8 cellular contexts compared by ENCODE assay signal in genomic region chr3:5122741-5123706, GRCh38. TPM values are rescaled to one million over a fixed set of nuclear protein-coding genes. Genes with fewer than 3 reads are reported as not detected.
A peak's percentile ranks its signal among the peaks of the same experiment; 100 is the strongest.
DNase-seq lines count a peak whose midpoint lies in the region; ATAC-seq and TF ChIP-seq lines count a peak whose summit lies in the region.

No MANE protein-coding gene starts in this region.

- H3K23ac ChIP-seq in mesenchymal stem cell (ENCODE audit: low read length in 2 of 2), result peak overlapping the region in 1 of 2 experiments; percentile 96

- no peaks in the 10 kb centered on the region for H3K79me1 ChIP-seq in mesenchymal stem cell (replicated peaks; ENCODE audit: low read length, poor library complexity, severe bottlenecking)

- H3K4me1 ChIP-seq in DOHH2 (ENCODE audit: control insufficient read depth, low read length), result peaks cover 34% of the 10 kb centered on the region
- H3K4me1 ChIP-seq in Karpas-422 (ENCODE audit: low read length), result peaks cover 27% of the 10 kb centered on the region
- H3K4me1 ChIP-seq in mesenchymal stem cell (ENCODE audit: control insufficient read depth, insufficient read depth, low read depth, low read length), result peaks cover 6% of the 10 kb centered on the region

- no peaks in the 10 kb centered on the region for H3K27me3 Mint-ChIP-seq in activated CD4-positive, alpha-beta memory T cell treated with anti-CD3 and anti-CD28 coated beads, Interleukin-2, amount 10 ng/mL, durations not matched to agents 7 days and 5 days
- peaks cover 4% of the 10 kb centered on the region for H3K27me3 Mint-ChIP-seq in endothelial cell (ENCODE audit: unreplicated experiment)

- H3K4me1 Mint-ChIP-seq in activated CD4-positive, alpha-beta memory T cell treated with anti-CD3 and anti-CD28 coated beads, Interleukin-2, amount 10 ng/mL, durations not matched to agents 7 days and 5 days, result peaks cover 34% of the 10 kb centered on the region
- peaks cover 10% of the 10 kb centered on the region for H3K4me1 Mint-ChIP-seq in endothelial cell (ENCODE audit: unreplicated experiment)

- H3K36me3 ChIP-seq in DOHH2 (ENCODE audit: control insufficient read depth, low read length) (peaks cover 13% of the 10 kb centered on the region), Karpas-422 (ENCODE audit: insufficient read depth, low read length) (no peaks in the 10 kb centered on the region), mesenchymal stem cell (ENCODE audit: control insufficient read depth in 1 of 2, insufficient read depth in 2 of 2, low read depth in 1 of 2, low read length in 2 of 2) (peaks cover 0 to 6% of the 10 kb centered on the region in 2 experiments)

- H2BK5ac ChIP-seq in mesenchymal stem cell (ENCODE audit: low read depth, low read length, poor library complexity, severe bottlenecking), result no peak overlapping the region

- no peak overlapping the region; the same call in 1 of the 2 replicates for H2AFZ ChIP-seq in Karpas-422 (ENCODE audit: low read length)
- peak overlapping the region; percentile 76 for H2AFZ ChIP-seq in mesenchymal stem cell (ENCODE audit: low read depth, low read length)

- no peak overlapping the region for H2AK5ac ChIP-seq in mesenchymal stem cell (ENCODE audit: low read length, severe bottlenecking)

- peaks cover 19% of the 10 kb centered on the region for H3K36me3 Mint-ChIP-seq in activated CD4-positive, alpha-beta memory T cell treated with anti-CD3 and anti-CD28 coated beads, Interleukin-2, amount 10 ng/mL, durations not matched to agents 7 days and 5 days (ENCODE audit: low read depth)
- no peaks in the 10 kb centered on the region for H3K36me3 Mint-ChIP-seq in endothelial cell (ENCODE audit: low read depth, unreplicated experiment)

- no peaks in the 10 kb centered on the region for H3K9me3 Mint-ChIP-seq in activated CD4-positive, alpha-beta memory T cell treated with anti-CD3 and anti-CD28 coated beads, Interleukin-2, amount 10 ng/mL, durations not matched to agents 7 days and 5 days
- H3K9me3 Mint-ChIP-seq in endothelial cell (ENCODE audit: unreplicated experiment), result no peaks in the 10 kb centered on the region

- H3K27ac Mint-ChIP-seq in activated CD4-positive, alpha-beta memory T cell treated with anti-CD3 and anti-CD28 coated beads, Interleukin-2, amount 10 ng/mL, durations not matched to agents 7 days and 5 days, result peak overlapping the region; percentile 83
- peak overlapping the region; percentile 81 for H3K27ac Mint-ChIP-seq in endothelial cell (ENCODE audit: unreplicated experiment)

- H2BK15ac ChIP-seq in mesenchymal stem cell (ENCODE audit: low read depth, poor library complexity, severe bottlenecking), result peak overlapping the region; percentile 82

- peak overlapping the region; percentile 35 for H3K27ac ChIP-seq in DOHH2 (ENCODE audit: low read depth, low read length)
- peak overlapping the region; percentile 18; the same call in 1 of the 2 replicates for H3K27ac ChIP-seq in Karpas-422 (ENCODE audit: low read length)
- peak overlapping the region; percentile 14 for H3K27ac ChIP-seq in mesenchymal stem cell (ENCODE audit: low read length, poor library complexity, severe bottlenecking)

- TF ChIP-seq CTCF in DOHH2 (IDR thresholded peaks at IDR 0.05; ENCODE audit: low read depth, low read length, poor library complexity, severe bottlenecking), result no peak
- TF ChIP-seq CTCF in endothelial cell (IDR thresholded peaks at IDR 0.05; ENCODE audit: unreplicated experiment), result no peak

- no peaks in the 10 kb centered on the region; the same call in 1 of the 2 replicates for H3F3A ChIP-seq in DOHH2 (ENCODE audit: control insufficient read depth, insufficient read depth)

- H2BK12ac ChIP-seq in mesenchymal stem cell (ENCODE audit: low read length in 2 of 2), result peak overlapping the region in 1 of 2 experiments; percentile 29

- H3K4me2 ChIP-seq in DOHH2 (ENCODE audit: low read length), result peak overlapping the region; percentile 91
- H3K4me2 ChIP-seq in Karpas-422 (ENCODE audit: low read depth, low read length, poor library complexity, severe bottlenecking), result peak overlapping the region; percentile 83
- peak overlapping the region; percentile 73 for H3K4me2 ChIP-seq in mesenchymal stem cell (ENCODE audit: low read length, poor library complexity, severe bottlenecking)

- H3K14ac ChIP-seq in mesenchymal stem cell (ENCODE audit: low read length in 2 of 2), result peak overlapping the region in 1 of 2 experiments; percentile 87

- peak; percentile 26 for ATAC-seq in GM21529 (IDR thresholded peaks at IDR 0.05; ENCODE audit: unreplicated experiment)

- DNase-seq in Karpas-422 (peak; percentile 60), endothelial cell (ENCODE audit: low spot score) (no peak), mesenchymal stem cell (peak; percentile 86), superior temporal gyrus (ENCODE audit: extremely low spot score) (peak; percentile 48)
- peak; percentile 35 for DNase-seq in activated CD4-positive, alpha-beta memory T cell treated with anti-CD3 and anti-CD28 coated beads, Interleukin-2, amount 10 ng/mL, durations not matched to agents 7 days and 5 days
- DNase-seq in activated CD4-positive, CD25-positive, alpha-beta regulatory T cell (lab: John Stamatoyannopoulos, UW), result no peak

- peaks cover 12% of the 10 kb centered on the region; the same call in 1 of the 2 replicates for H4K20me1 ChIP-seq in DOHH2 (ENCODE audit: control insufficient read depth, insufficient read depth, low read depth, low read length)
- H4K20me1 ChIP-seq in Karpas-422 (ENCODE audit: insufficient read depth, low read depth, low read length), result peaks cover 22% of the 10 kb centered on the region

- H4K91ac ChIP-seq in mesenchymal stem cell (ENCODE audit: low read length), result no peak overlapping the region

- H3K9me3 ChIP-seq in DOHH2 (ENCODE audit: control insufficient read depth, insufficient read depth, low read length), result no peaks in the 10 kb centered on the region
- no peaks in the 10 kb centered on the region for H3K9me3 ChIP-seq in Karpas-422 (ENCODE audit: low read length)
- no peaks in the 10 kb centered on the region for H3K9me3 ChIP-seq in mesenchymal stem cell (ENCODE audit: control insufficient read depth, low read length)

- WGBS in mesenchymal stem cell, result 17% methylated on average over 28 of the region's 31 CpGs

- H3K4me3 Mint-ChIP-seq in activated CD4-positive, alpha-beta memory T cell treated with anti-CD3 and anti-CD28 coated beads, Interleukin-2, amount 10 ng/mL, durations not matched to agents 7 days and 5 days, result peak overlapping the region; percentile 77
- H3K4me3 Mint-ChIP-seq in endothelial cell (ENCODE audit: unreplicated experiment), result peak overlapping the region; percentile 98

- CTCF ChIA-PET in activated CD4-positive, alpha-beta memory T cell treated with anti-CD3 and anti-CD28 coated beads, Interleukin-2, amount 10 ng/mL, durations not matched to agents 7 days and 5 days (lab: Charles Lee), result interaction anchor here (0.8 to 3.0 kb wide), 15 partner anchors 11 to 630 kb away, joined by 3 to 33 read pairs (median 4); partner anchors contain the start of genes EDEM1 and ITPR1

- H3K4me3 ChIP-seq in DOHH2 (ENCODE audit: low read length) (peak overlapping the region; percentile 91), Karpas-422 (ENCODE audit: low read length) (peak overlapping the region; percentile 100), mesenchymal stem cell (ENCODE audit: insufficient read depth in 1 of 2, low read depth in 1 of 2, low read length in 2 of 2) (peak overlapping the region; percentile 93 to 98)

- H3K27me3 ChIP-seq in DOHH2 (ENCODE audit: control insufficient read depth, low read length), result no peaks in the 10 kb centered on the region
- H3K27me3 ChIP-seq in Karpas-422 (ENCODE audit: low read length), result no peaks in the 10 kb centered on the region
- H3K27me3 ChIP-seq in mesenchymal stem cell (ENCODE audit: control insufficient read depth in 1 of 2, insufficient read depth in 1 of 2, low read length in 2 of 2), result no peaks in the 10 kb centered on the region

- peak overlapping the region; percentile 99 for H3K18ac ChIP-seq in mesenchymal stem cell (ENCODE audit: low read depth in 1 of 2, low read length in 2 of 2)

- POLR2A ChIA-PET in activated CD4-positive, alpha-beta memory T cell treated with anti-CD3 and anti-CD28 coated beads, Interleukin-2, amount 10 ng/mL, durations not matched to agents 7 days and 5 days (lab: Charles Lee), result interaction anchor here (0.7 to 5.1 kb wide), 16 partner anchors 10 to 630 kb away, joined by 3 to 56 read pairs (median 4); partner anchors contain the start of genes BHLHE40, EDEM1 and ITPR1

- H4K8ac ChIP-seq in mesenchymal stem cell (ENCODE audit: low read length), result peak overlapping the region; percentile 96

- H3K9ac ChIP-seq in Karpas-422 (ENCODE audit: low read length) (peak overlapping the region; percentile 97), mesenchymal stem cell (ENCODE audit: low read length) (peak overlapping the region; percentile 100)

- peaks cover 63% of the 10 kb centered on the region for H3K79me2 ChIP-seq in DOHH2 (ENCODE audit: control insufficient read depth, low read length)
- peaks cover 58% of the 10 kb centered on the region for H3K79me2 ChIP-seq in Karpas-422 (ENCODE audit: low read length)

- H3K4ac ChIP-seq in mesenchymal stem cell (ENCODE audit: low read depth in 1 of 2, low read length in 2 of 2), result peak overlapping the region; percentile 89 to 96

- H2BK120ac ChIP-seq in mesenchymal stem cell (ENCODE audit: low read depth, low read length), result peak overlapping the region; percentile 73

- H3K9me2 ChIP-seq in DOHH2 (replicated peaks; ENCODE audit: control insufficient read depth, low read length) (no peaks in the 10 kb centered on the region), Karpas-422 (replicated peaks; ENCODE audit: insufficient read depth, low read length) (no peaks in the 10 kb centered on the region)

RNA-seq across cellular contexts. Expression of gene ARL8B, which starts 0.9 kb away (rescaled TPM):
- 20.9 and 52.4 TPM in 2 replicates for total RNA-seq in Karpas-422 (2014; rRNA removed; shearing (Covaris generic); ENCODE audit: low replicate concordance)
- total RNA-seq in activated CD4-positive, alpha-beta memory T cell treated with anti-CD3 and anti-CD28 coated beads, Interleukin-2, amount 10 ng/mL, durations not matched to agents 7 days and 5 days, result 10 to 100 TPM; 38.2 to 45.7 TPM
- 34.4 TPM for total RNA-seq in endothelial cell (ENCODE audit: unreplicated experiment)
- 101 TPM for polyA plus RNA-seq in mesenchymal stem cell (2013, experiment 1 of 2)
- 108 TPM for polyA plus RNA-seq in mesenchymal stem cell (2013, experiment 2 of 2)

Comparison
In these comparisons a context has a peak if more than half of its experiments do, and no peak if none do; other contexts are left out.
1. DNase-seq: peak in Karpas-422 (single experiment), activated CD4-positive, alpha-beta memory T cell treated with anti-CD3 and anti-CD28 coated beads, Interleukin-2, amount 10 ng/mL, durations not matched to agents 7 days and 5 days (single experiment), mesenchymal stem cell (single experiment) and superior temporal gyrus (single experiment); none in endothelial cell (single experiment) and activated CD4-positive, CD25-positive, alpha-beta regulatory T cell (0 of 4).
2. Peak in every context shown above with its lines, with median percentiles within 50 percentile points of each other: H3K27ac ChIP-seq, H3K4me2 ChIP-seq and H3K4me3 ChIP-seq.